ENCODE assay signal across 18 cellular contexts in genomic region chr20:3734111-3734843, GRCh38. TPM values are rescaled to one million over a fixed set of nuclear protein-coding genes. Genes with fewer than 3 reads are reported as not detected.
DNase-seq lines count a peak whose midpoint lies in the region; ATAC-seq, FAIRE-seq and TF ChIP-seq lines count a peak whose summit lies in the region.
"Had no signal": no experiment of that assay in that cellular context is flagged by ENCODE, and none has a peak within 500 bp of the region (broad histone marks: within the 10 kb centered on the region; RNA-seq: fewer than 3 reads in every experiment).

No MANE protein-coding gene starts in this region.

- FAIRE-seq in bronchial epithelial cell (lab: Jason Lieb, UNC): peak; percentile 13

- H3K4me1 ChIP-seq in skeletal muscle tissue (ENCODE audit: control insufficient read depth in 3 of 3, insufficient read depth in 3 of 3, low read length in 3 of 3): peaks cover 15 to 27% (median 23%) of the 10 kb centered on the region in 3 donors

- no peak for TF ChIP-seq CTCF in bronchial epithelial cell (IDR thresholded peaks at IDR 0.05; ENCODE audit: insufficient read depth, low read length, severe bottlenecking)

- H3K36me3 ChIP-seq in H7 (replicated peaks; ENCODE audit: control insufficient read depth, insufficient read depth, low read length): no peaks in the 10 kb centered on the region
- no peaks in the 10 kb centered on the region for H3K36me3 ChIP-seq in bronchial epithelial cell (ENCODE audit: control insufficient read depth, insufficient read depth, low read length)
- no peaks in the 10 kb centered on the region for H3K36me3 ChIP-seq in skeletal muscle tissue (ENCODE audit: control insufficient read depth in 3 of 3, insufficient read depth in 3 of 3, low read length in 3 of 3)

- ATAC-seq in left lobe of liver (peak; percentile 19), GM19351 (IDR thresholded peaks at IDR 0.05; ENCODE audit: unreplicated experiment) (no peak)

- peak; percentile 24 for DNase-seq in H7
- DNase-seq in bronchial epithelial cell (ENCODE audit: low read depth): no peak
- DNase-seq in left lobe of liver (ENCODE audit: low spot score): no peak
- DNase-seq in HuH-7 (ENCODE audit: low spot score): no peak
- DNase-seq in Kasumi-1 (lab: John Stamatoyannopoulos, UW): no peak
- no peak for DNase-seq in NCI-H2171 treated with DMSO at 0.1 percent for 48 hours (lab: John Stamatoyannopoulos, UW)
- DNase-seq: activated CD4-positive, CD25-positive, alpha-beta regulatory T cell treated with anti-CD3 and anti-CD28 coated beads, Interleukin-2, amount 50 U/mL, for 72 hours; activated CD8-positive, alpha-beta memory T cell treated with anti-CD3 and anti-CD28 coated beads, Interleukin-2, amount 50 U/mL, for 4 hours; activated naive CD4-positive, alpha-beta T cell treated with anti-CD3 and anti-CD28 coated beads for 36 hours; IMR-90; NCI-H1092; NCI-H2227 treated with DMSO at 0.1 percent for 48 hours; NK-92 treated with Interleukin-12 subunit alpha and Interleukin-12 subunit beta, amount 100 ng/mL, for 24 hours; SHP77; stimulated activated CD4-positive, alpha-beta T cell treated with anti-CD3 and anti-CD28 coated beads, Interleukin-4, amount 100 ng/mL, for 4 hours had no signal

- H3K9ac ChIP-seq in skeletal muscle tissue (ENCODE audit: low read depth in 1 of 3, low read length in 3 of 3): no peak overlapping the region

- H3K4me3 ChIP-seq in H7 (ENCODE audit: insufficient read depth, low read depth, low read length) (no peak overlapping the region), bronchial epithelial cell (ENCODE audit: low read depth, low read length) (no peak overlapping the region), skeletal muscle tissue (ENCODE audit: low read length in 3 of 3) (peak overlapping the region in 2 of 3 donors; percentile 70)

- H3K27ac ChIP-seq in skeletal muscle tissue (ENCODE audit: low read depth, low read length): peak overlapping the region; percentile 47

- H3K9me3 ChIP-seq in skeletal muscle tissue (ENCODE audit: control insufficient read depth in 3 of 3, low read length in 3 of 3): no peaks in the 10 kb centered on the region

- peaks cover 22% of the 10 kb centered on the region for H3K27me3 ChIP-seq in H7 (ENCODE audit: control insufficient read depth, insufficient read depth, low read length)
- H3K27me3 ChIP-seq in bronchial epithelial cell (ENCODE audit: control insufficient read depth, insufficient read depth, low read length): peaks cover 2% of the 10 kb centered on the region
- H3K27me3 ChIP-seq in skeletal muscle tissue (ENCODE audit: control insufficient read depth in 3 of 3, insufficient read depth in 3 of 3, low read length in 3 of 3): peaks cover 15 to 27% (median 15%) of the 10 kb centered on the region in 3 donors

RNA-seq across cellular contexts. Expression of gene HSPA12B, which starts 1.8 kb away (rescaled TPM):
- total RNA-seq in H7 (2014; rRNA removed; shearing (Covaris generic)): 0.97 and 2.4 TPM in 2 replicates
- not detected in 2 replicates for total RNA-seq in bronchial epithelial cell
- total RNA-seq in left lobe of liver: 1.4 TPM
- 14.6 TPM for total RNA-seq in skeletal muscle tissue
- total RNA-seq: activated naive CD4-positive, alpha-beta T cell treated with anti-CD3 and anti-CD28 coated beads for 36 hours; IMR-90; T-helper 2 cell treated with Interferon-gamma antibody and Interleukin-4, amounts not matched to agents 100 ng/mL and 5 ng/mL, for 36 hours had no signal

RNA-seq across cellular contexts. Expression of gene SIGLEC1, which starts 21.9 kb away (rescaled TPM):
- not detected in 2 replicates for total RNA-seq in H7 (2014; rRNA removed; shearing (Covaris generic))
- not detected in 2 replicates for total RNA-seq in bronchial epithelial cell
- 5.9 TPM for total RNA-seq in left lobe of liver
- total RNA-seq in skeletal muscle tissue: 2.1 TPM
- total RNA-seq: IMR-90; T-helper 2 cell treated with Interferon-gamma antibody and Interleukin-4, amounts not matched to agents 100 ng/mL and 5 ng/mL, for 36 hours had no signal

RNA-seq across cellular contexts. Expression of gene ADISSP, which starts 33.3 kb away (rescaled TPM):
- 90.8 and 107 TPM in 2 replicates for total RNA-seq in H7 (2014; rRNA removed; shearing (Covaris generic))
- 15.0 and 15.4 TPM in 2 replicates for total RNA-seq in bronchial epithelial cell
- 10.6 TPM for total RNA-seq in left lobe of liver
- 9.4 TPM for total RNA-seq in skeletal muscle tissue

RNA-seq across cellular contexts. Expression of gene SPEF1, which starts 47.0 kb away (rescaled TPM):
- total RNA-seq in H7 (2014; rRNA removed; shearing (Covaris generic)): 0.11 and 0.94 TPM in 2 replicates
- total RNA-seq in bronchial epithelial cell: under 0.01 TPM in 1 of 2 replicates, not detected in the other
- 0.10 TPM for total RNA-seq in left lobe of liver
- total RNA-seq in skeletal muscle tissue: not detected
- total RNA-seq: activated naive CD4-positive, alpha-beta T cell treated with anti-CD3 and anti-CD28 coated beads for 36 hours; IMR-90 had no signal

RNA-seq across cellular contexts. Expression of gene CENPB, which starts 52.3 kb away (rescaled TPM):
- 57.7 and 74.5 TPM in 2 replicates for total RNA-seq in H7 (2014; rRNA removed; shearing (Covaris generic))
- total RNA-seq in bronchial epithelial cell (67.8 and 87.4 TPM in 2 replicates), left lobe of liver (39.4 TPM), skeletal muscle tissue (46.4 TPM)

Comparison
In these comparisons a context has a peak if more than half of its experiments do, and no peak if none do; other contexts are left out.
1. H3K4me3 ChIP-seq: peak in skeletal muscle tissue (2 of 3); none in H7 (single experiment) and bronchial epithelial cell (single experiment).